ENCODE assay signal across 12 cellular contexts in genomic region chr13:30153871-30154426, GRCh38.
DNase-seq lines count a peak whose midpoint lies in the region; FAIRE-seq and TF ChIP-seq lines count a peak whose summit lies in the region.
"Had no signal": no experiment of that assay in that cellular context is flagged by ENCODE, and none has a peak within 500 bp of the region (broad histone marks: within the 10 kb centered on the region; RNA-seq: fewer than 3 reads in every experiment).

No MANE protein-coding gene starts in this region.

- no peak overlapping the region for H3K4me2 ChIP-seq in smooth muscle cell

- H3K27me3 ChIP-seq in smooth muscle cell (ENCODE audit: low read depth) = no peaks in the 10 kb centered on the region

- no peak overlapping the region for H3K9ac ChIP-seq in smooth muscle cell (ENCODE audit: low read depth)

- no peak for FAIRE-seq in urothelium cell line (lab: Jason Lieb, UNC)
- FAIRE-seq: D721Med had no signal

- no peaks in the 10 kb centered on the region for H3K79me2 ChIP-seq in smooth muscle cell (ENCODE audit: low read depth)

- no peaks in the 10 kb centered on the region for H3K4me1 ChIP-seq in smooth muscle cell (ENCODE audit: low read depth)
- H3K4me1 ChIP-seq: gastroesophageal sphincter had no signal

- DNase-seq in EL = peak; percentile 39
- peak; percentile 59 for DNase-seq in NCI-H69 (lab: John Stamatoyannopoulos, UW)
- DNase-seq in epithelial cell of proximal tubule (ENCODE audit: low read depth) = no peak
- peak; percentile 28 for DNase-seq in occipital lobe (lab: John Stamatoyannopoulos, UW)
- no peak for DNase-seq in lower leg skin (ENCODE audit: low spot score in 2 of 2)
- DNase-seq in smooth muscle cell (lab: John Stamatoyannopoulos, UW; ENCODE audit: unreplicated experiment) = no peak
- no peak for DNase-seq in activated naive CD4-positive, alpha-beta T cell treated with anti-CD3 and anti-CD28 coated beads, Interleukin-2, amount 50 U/mL, for 16 hours
- no peak for DNase-seq in urothelium cell line (ENCODE audit: low spot score)
- DNase-seq: NCI-H2029, SHP77 had no signal

- H3K27ac ChIP-seq in smooth muscle cell (ENCODE audit: low read depth) = no peak overlapping the region
- H3K27ac ChIP-seq: gastroesophageal sphincter had no signal

- intact Hi-C loops in lower leg skin (cut with DNase I; ENCODE audit: low total_unique reads) = no loop called here

- H3K36me3 ChIP-seq in smooth muscle cell (ENCODE audit: low read depth) = no peaks in the 10 kb centered on the region
- H3K36me3 ChIP-seq: gastroesophageal sphincter had no signal

- no peak for TF ChIP-seq POLR2A in lower leg skin (IDR thresholded peaks at IDR 0.05)

- no peak overlapping the region for H2AFZ ChIP-seq in smooth muscle cell (ENCODE audit: low read depth)

- no peak for TF ChIP-seq CTCF in epithelial cell of proximal tubule (conservative IDR thresholded peaks at IDR 0.05; ENCODE audit: low read depth, low read length)
- TF ChIP-seq CTCF in lower leg skin (IDR thresholded peaks at IDR 0.05) = no peak
- TF ChIP-seq CTCF in smooth muscle cell (IDR thresholded peaks at IDR 0.05; ENCODE audit: borderline replicate concordance, insufficient read depth, poor library complexity, severe bottlenecking) = no peak

- no peaks in the 10 kb centered on the region for H4K20me1 ChIP-seq in smooth muscle cell (ENCODE audit: low read depth)

- H3F3A ChIP-seq in smooth muscle cell (ENCODE audit: low read depth) = no peaks in the 10 kb centered on the region

- 54 to 74% methylated on average over 15 to 19 of the region's 24 CpGs for WGBS in lower leg skin, 2 donors
- WGBS in smooth muscle cell (ENCODE audit: low lambda C conversion rate) = 68% methylated on average over 24 of the region's 24 CpGs

- H3K9me3 ChIP-seq in smooth muscle cell (replicated peaks; ENCODE audit: low read depth) = no peaks in the 10 kb centered on the region
- H3K9me3 ChIP-seq: gastroesophageal sphincter had no signal

- H3K4me3 ChIP-seq in epithelial cell of proximal tubule (ENCODE audit: low read depth, low read length) = peak overlapping the region; percentile 35
- no peak overlapping the region for H3K4me3 ChIP-seq in lower leg skin (ENCODE audit: low read depth, poor library complexity, severe bottlenecking)
- no peak overlapping the region for H3K4me3 ChIP-seq in smooth muscle cell
- H3K4me3 ChIP-seq: gastroesophageal sphincter had no signal

Comparison
In these comparisons a context has a peak if more than half of its experiments do, and no peak if none do; other contexts are left out.
1. DNase-seq: peak in EL (single experiment), NCI-H69 (single experiment) and occipital lobe (single experiment); none in epithelial cell of proximal tubule (single experiment), lower leg skin (0 of 2), smooth muscle cell (single experiment), activated naive CD4-positive, alpha-beta T cell treated with anti-CD3 and anti-CD28 coated beads, Interleukin-2, amount 50 U/mL, for 16 hours (single experiment) and urothelium cell line (single experiment).